ENCODE assay signal across 8 cellular contexts in genomic region chr17:43576563-43577229, GRCh38. TPM values are rescaled to one million over a fixed set of nuclear protein-coding genes. Genes with fewer than 3 reads are reported as not detected.
DNase-seq lines count a peak whose midpoint lies in the region; ATAC-seq, FAIRE-seq and TF ChIP-seq lines count a peak whose summit lies in the region.

No MANE protein-coding gene starts in this region.

- no peaks in the 10 kb centered on the region for H3K36me3 Mint-ChIP-seq in activated CD4-positive, alpha-beta T cell treated with anti-CD3 and anti-CD28 coated beads for 36 hours (ENCODE audit: low read depth)

- H3K9ac ChIP-seq in colonic mucosa (ENCODE audit: low read depth in 2 of 2, low read length in 2 of 2): no peak overlapping the region
- no peak overlapping the region for H3K9ac ChIP-seq in HepG2 (ENCODE audit: insufficient read depth, low read depth, low read length)

- no peaks in the 10 kb centered on the region for H3K36me3 ChIP-seq in colonic mucosa
- H3K36me3 ChIP-seq in HepG2 (replicated peaks in 1 of 2; ENCODE audit: control insufficient read depth in 1 of 2, insufficient read depth in 2 of 2, low read length in 2 of 2): no peaks in the 10 kb centered on the region

- H3K27me3 ChIP-seq in colonic mucosa: no peaks in the 10 kb centered on the region
- H3K27me3 ChIP-seq in HepG2 (ENCODE audit: control insufficient read depth in 1 of 2, insufficient read depth in 2 of 2, low read length in 2 of 2): no peaks in the 10 kb centered on the region

- in situ Hi-C loops in HepG2 (cut with HindIII; ENCODE audit: extremely low pct_ligation_motif_present, low pct_unique_long_range_greater_than_20kb): loop anchor here (5.0 kb wide), 1 partner anchor 181 kb away; the partner anchor contains the start of gene SOST

- H3K27me3 Mint-ChIP-seq in activated CD4-positive, alpha-beta T cell treated with anti-CD3 and anti-CD28 coated beads for 36 hours: peaks cover 5% of the 10 kb centered on the region

- no peak overlapping the region for H3K4me3 ChIP-seq in colonic mucosa
- peak overlapping the region in 1 of 3 experiments; percentile 30; a peak in 1 of 6 replicates for H3K4me3 ChIP-seq in HepG2 (replicated peaks in 1 of 3; ENCODE audit: insufficient read depth in 1 of 3, low read depth in 2 of 3, low read length in 3 of 3)

- peak; percentile 85 for TF ChIP-seq CTCF in GM20000 (IDR thresholded peaks at IDR 0.05; ENCODE audit: extremely low read depth, missing control alignments)
- TF ChIP-seq CTCF in colonic mucosa (IDR thresholded peaks at IDR 0.05): peak; percentile 89
- peak; percentile 99 for TF ChIP-seq CTCF in HepG2 (CRISPR knock-in tag; IDR thresholded peaks at IDR 0.05)

- peaks cover 13% of the 10 kb centered on the region for H3K4me1 Mint-ChIP-seq in activated CD4-positive, alpha-beta T cell treated with anti-CD3 and anti-CD28 coated beads for 36 hours

- intact Hi-C loops in activated CD4-positive, alpha-beta T cell treated with anti-CD3 and anti-CD28 coated beads for 36 hours (cut with DNase I, micrococcal nuclease): loop anchor here (1.0 to 5.0 kb wide), 3 partner anchors 97 to 186 kb away; no protein-coding TSS in a partner anchor
- intact Hi-C loops in colonic mucosa (cut with DNase I) (loop anchor here (5.0 kb wide), 2 partner anchors 54 to 186 kb away; no protein-coding TSS in a partner anchor), HepG2 (cut with micrococcal nuclease; ENCODE audit: unreplicated experiment) (loop anchor here (1.0 kb wide), 3 partner anchors 56 to 184 kb away; no protein-coding TSS in a partner anchor)

- H3K27ac ChIP-seq in colonic mucosa (no peak overlapping the region), HepG2 (ENCODE audit: extremely low read length, insufficient read depth, low read length) (peak overlapping the region; percentile 45)

- TF ChIP-seq POLR2A in HepG2 (IDR thresholded peaks at IDR 0.05; ENCODE audit: insufficient read depth in 1 of 2, low read depth in 2 of 2, low read length in 2 of 2): no peak

- no peaks in the 10 kb centered on the region for H3K9me3 Mint-ChIP-seq in activated CD4-positive, alpha-beta T cell treated with anti-CD3 and anti-CD28 coated beads for 36 hours (ENCODE audit: low read depth)

- TF ChIP-seq RAD21 in HepG2 (CRISPR knock-in tag; IDR thresholded peaks at IDR 0.05): peak; percentile 99

- peak; percentile 93 for FAIRE-seq in HepG2 (lab: Jason Lieb, UNC)

- POLR2A ChIA-PET in activated CD4-positive, alpha-beta T cell treated with anti-CD3 and anti-CD28 coated beads for 36 hours (lab: Charles Lee): interaction anchor here (0.9 kb wide), 1 partner anchor 82 kb away, joined by 3 read pairs; no protein-coding TSS in a partner anchor
- POLR2A ChIA-PET in HepG2 (lab: Yijun Ruan, JAX): interaction anchor here (0.6 to 8.9 kb wide), 10 partner anchors 27 to 208 kb away, joined by 3 to 221 read pairs (median 4); partner anchors contain the start of gene ETV4

- H4K20me1 ChIP-seq in HepG2 (ENCODE audit: insufficient read depth, low read length): no peaks in the 10 kb centered on the region

- 13% methylated on average over 10 of the region's 10 CpGs for WGBS in HepG2 (ENCODE audit: low lambda C conversion rate)

- no peak overlapping the region for H2AFZ ChIP-seq in HepG2 (ENCODE audit: low read length)

- no peaks in the 10 kb centered on the region for H3K9me3 ChIP-seq in colonic mucosa
- no peaks in the 10 kb centered on the region for H3K9me3 ChIP-seq in HepG2 (ENCODE audit: low read length)

- DNase-seq in AG08395 (ENCODE audit: low spot score) (peak; percentile 72), GM20000 (ENCODE audit: low spot score) (peak; percentile 72), NCI-H345 (lab: John Stamatoyannopoulos, UW) (peak; percentile 73), colonic mucosa (peak; percentile 76), HepG2 (ENCODE audit: low spot score) (peak; percentile 88)
- DNase-seq in activated CD4-positive, alpha-beta T cell treated with anti-CD3 and anti-CD28 coated beads for 36 hours: peak; percentile 81
- peak in 2 of 3 donors; percentile 29 to 48 for DNase-seq in stimulated activated CD4-positive, alpha-beta T cell treated with anti-CD3 and anti-CD28 coated beads, TNF-alpha, amount 100 ng/mL, for 48 hours (ENCODE audit: low read depth in 3 of 3)

- CTCF ChIA-PET in activated CD4-positive, alpha-beta T cell treated with anti-CD3 and anti-CD28 coated beads for 36 hours (lab: Charles Lee): interaction anchor here (0.7 to 5.2 kb wide), 47 partner anchors 9 to 261 kb away, joined by 3 to 26 read pairs (median 4); partner anchors contain the start of gene ETV4
- CTCF ChIA-PET in HepG2 (lab: Yijun Ruan, JAX; ENCODE audit: low intra/inter-chr PET ratio, low total read pairs): interaction anchor here (1.0 to 4.6 kb wide), 7 partner anchors 33 to 183 kb away, joined by 3 to 55 read pairs (median 3); no protein-coding TSS in a partner anchor

- peak overlapping the region; percentile 53 for H3K4me2 ChIP-seq in HepG2 (ENCODE audit: low read depth, low read length)

- no peak overlapping the region for H3K27ac Mint-ChIP-seq in activated CD4-positive, alpha-beta T cell treated with anti-CD3 and anti-CD28 coated beads for 36 hours

- peak; percentile 80 for ATAC-seq in activated CD4-positive, alpha-beta T cell treated with anti-CD3 and anti-CD28 coated beads for 36 hours
- peak; percentile 73 for ATAC-seq in HepG2
- no peak for ATAC-seq in GM21786 (IDR thresholded peaks at IDR 0.05; ENCODE audit: unreplicated experiment)

- H3K79me2 ChIP-seq in HepG2 (ENCODE audit: insufficient read depth, low read length): no peaks in the 10 kb centered on the region

- BruUV-seq in HepG2 (replicated peaks; lab: Mats Ljungman, UMichigan): no TSS peak

- no peak overlapping the region for H3K4me3 Mint-ChIP-seq in activated CD4-positive, alpha-beta T cell treated with anti-CD3 and anti-CD28 coated beads for 36 hours

- peak; percentile 51 to 64; a peak in 3 of 4 replicates for TF ChIP-seq EP300 in HepG2 (IDR thresholded peaks at IDR 0.05; ENCODE audit: low read depth in 2 of 2, low read length in 2 of 2)
- no peak for TF ChIP-seq EP300 in HepG2 (CRISPR knock-in tag; IDR thresholded peaks at IDR 0.05; ENCODE audit: borderline replicate concordance)

- H3K4me1 ChIP-seq in colonic mucosa (peaks cover 8% of the 10 kb centered on the region), HepG2 (ENCODE audit: insufficient read depth, low read length) (peaks cover 99% of the 10 kb centered on the region)

TF ChIP-seq in HepG2, 621 proteins besides CTCF, POLR2A, EP300 and RAD21 (continues in another document):
- TF ChIP-seq ZNF589 (CRISPR knock-in tag; conservative IDR thresholded peaks at IDR 0.05) (no peak), NFE2 (CRISPR knock-in tag; IDR thresholded peaks at IDR 0.05) (no peak), ETV5 (CRISPR knock-in tag; IDR thresholded peaks at IDR 0.05; ENCODE audit: borderline replicate concordance) (peak; percentile 60; the same call in 1 of the 2 replicates), CREB1 (IDR thresholded peaks at IDR 0.05) (0 out of 2 replicates have a peak, but pooled peaks have one; percentile 2), CREB1 (CRISPR knock-in tag; IDR thresholded peaks at IDR 0.05) (no peak), RARA (CRISPR knock-in tag; IDR thresholded peaks at IDR 0.05) (peak; percentile 62; the same call in 1 of the 2 replicates), FOSL2 (CRISPR knock-in tag; IDR thresholded peaks at IDR 0.05) (peak; percentile 61), AHR (CRISPR knock-in tag; IDR thresholded peaks at IDR 0.05) (no peak), IRF9 (CRISPR knock-in tag; IDR thresholded peaks at IDR 0.05; ENCODE audit: borderline replicate concordance) (peak; percentile 57; the same call in 1 of the 2 replicates), SMARCE1 (IDR thresholded peaks at IDR 0.05; ENCODE audit: borderline replicate concordance) (no peak), HOXA3 (CRISPR knock-in tag; IDR thresholded peaks at IDR 0.05) (peak; percentile 78), ZSCAN25 (CRISPR knock-in tag; IDR thresholded peaks at IDR 0.05) (peak; percentile 47; the same call in 1 of the 2 replicates), KDM2A (CRISPR knock-in tag; IDR thresholded peaks at IDR 0.05; ENCODE audit: borderline replicate concordance, low read depth) (peak; percentile 92), GPN1 (CRISPR knock-in tag; IDR thresholded peaks at IDR 0.05; ENCODE audit: borderline replicate concordance) (no peak)

RNA-seq across cellular contexts. Expression of gene ETV4, which starts 30.6 kb away (rescaled TPM):
- total RNA-seq in activated CD4-positive, alpha-beta T cell treated with anti-CD3 and anti-CD28 coated beads for 36 hours: 1 to 10 TPM; 2.9 to 3.3 TPM
- total RNA-seq in colonic mucosa: 1 to 10 TPM; 1.4 to 9.0 TPM
- 126 and 128 TPM in 2 replicates for total RNA-seq in HepG2 (2016; rRNA removed; fragmentation: Illumina TruSeq; extraction: Trizol)
- total RNA-seq in HepG2 (2016; cell fraction: cytosol; rRNA removed; fragmentation: Illumina TruSeq; extraction: Trizol; ENCODE audit: low read depth): 59.4 and 72.0 TPM in 2 replicates
- total RNA-seq in HepG2 (2016; cell fraction: insoluble cytoplasmic fraction; rRNA removed; fragmentation: Illumina TruSeq; extraction: Trizol): 106 and 130 TPM in 2 replicates
- total RNA-seq in HepG2 (2016; cell fraction: membrane; rRNA removed; fragmentation: Illumina TruSeq; extraction: Trizol): 149 and 180 TPM in 2 replicates
- total RNA-seq in HepG2 (2016; cell fraction: nucleus; rRNA removed; fragmentation: Illumina TruSeq; extraction: Trizol): 70.8 and 88.4 TPM in 2 replicates
- polyA plus RNA-seq in HepG2 (2011; rRNA removed): 330 and 361 TPM in 2 replicates
- 170 and 232 TPM in 2 replicates for polyA plus RNA-seq in HepG2 (2011; cell fraction: cytosol; rRNA removed)
- polyA plus RNA-seq in HepG2 (2011; cell fraction: nucleus; rRNA removed): 463 and 506 TPM in 2 replicates
- polyA plus RNA-seq in HepG2 (2012): 277 and 289 TPM in 2 replicates
- polyA plus RNA-seq in HepG2 (2016; cell fraction: cytosol; fragmentation: Illumina TruSeq; extraction: Trizol; ENCODE audit: low read depth): 120 and 136 TPM in 2 replicates
- polyA plus RNA-seq in HepG2 (2016; cell fraction: insoluble cytoplasmic fraction; fragmentation: Illumina TruSeq; extraction: Trizol; ENCODE audit: low read depth): 164 and 205 TPM in 2 replicates
- 212 and 220 TPM in 2 replicates for polyA plus RNA-seq in HepG2 (2016; cell fraction: membrane; fragmentation: Illumina TruSeq; extraction: Trizol; ENCODE audit: low read depth)
- polyA plus RNA-seq in HepG2 (2016; cell fraction: nucleus; fragmentation: Illumina TruSeq; extraction: Trizol; ENCODE audit: insufficient read depth, low read depth): 278 and 294 TPM in 2 replicates
- polyA minus RNA-seq in HepG2 (2011; rRNA and poly(A)+ RNA removed; ENCODE audit: low replicate concordance): 3.5 and 231 TPM in 2 replicates
- polyA minus RNA-seq in HepG2 (2011; cell fraction: cytosol; rRNA and poly(A)+ RNA removed): 120 and 134 TPM in 2 replicates
- polyA minus RNA-seq in HepG2 (2011; cell fraction: nucleus; rRNA and poly(A)+ RNA removed): 97.1 and 102 TPM in 2 replicates

Comparison
In these comparisons a context has a peak if more than half of its experiments do, and no peak if none do; other contexts are left out.
1. RNA of gene ETV4, which starts 30.6 kb away (total RNA-seq): 59.4 to 180 TPM in HepG2; 1.4 to 9.0 TPM in colonic mucosa and 2.9 to 3.3 TPM in activated CD4-positive, alpha-beta T cell treated with anti-CD3 and anti-CD28 coated beads for 36 hours; every median in the first group is over 4 times any median in the second.
2. Peak in every context shown above with its lines, with median percentiles within 50 percentile points of each other: DNase-seq and CTCF ChIP-seq.